Comparison of ENCODE assay signal across 1 cellular context in genomic region chr12:52945389-52946232, GRCh38.
TF ChIP-seq lines count a peak whose summit lies in the region.

No MANE protein-coding gene starts in this region.

TF ChIP-seq in A549, 52 proteins besides CTCF, POLR2A, EP300 and RAD21 (continued from another document):
- TF ChIP-seq BCL3 (IDR thresholded peaks at IDR 0.05) (no peak), USF2 (IDR thresholded peaks at IDR 0.05) (no peak), CBX2 (IDR thresholded peaks at IDR 0.05; ENCODE audit: borderline replicate concordance, low read depth) (no peak), GATA3 (IDR thresholded peaks at IDR 0.05; ENCODE audit: borderline replicate concordance) (peak; percentile 80), BHLHE40 (IDR thresholded peaks at IDR 0.05; ENCODE audit: low read depth, low read length) (no peak), RCOR1 (IDR thresholded peaks at IDR 0.05; ENCODE audit: low read depth, low read length) (no peak), JUNB (IDR thresholded peaks at IDR 0.05) (no peak), HEYL (CRISPR knock-in tag; IDR thresholded peaks at IDR 0.05) (peak; percentile 72; the same call in 1 of the 2 replicates), ZFP36 (IDR thresholded peaks at IDR 0.05; ENCODE audit: borderline replicate concordance, partially characterized antibody) (no peak), RARB (CRISPR knock-in tag; IDR thresholded peaks at IDR 0.05) (peak; percentile 14; the same call in 1 of the 2 replicates), ELK1 (IDR thresholded peaks at IDR 0.05; ENCODE audit: low read depth, low read length) (no peak), REST (IDR thresholded peaks at IDR 0.05) (no peak), NFE2L2 (conservative IDR thresholded peaks at IDR 0.05; ENCODE audit: low read length) (no peak), MYC (IDR thresholded peaks at IDR 0.05; ENCODE audit: borderline replicate concordance, low read length) (no peak), E2F6 (IDR thresholded peaks at IDR 0.05; ENCODE audit: borderline replicate concordance, low read depth) (peak; percentile 60; the same call in 1 of the 2 replicates), FOSB (CRISPR knock-in tag; IDR thresholded peaks at IDR 0.05) (peak; percentile 75; the same call in 1 of the 2 replicates), ATOH8 (CRISPR knock-in tag; IDR thresholded peaks at IDR 0.05; ENCODE audit: low read depth) (0 out of 2 replicates have a peak, but pooled peaks have one; percentile 42), MAFK (IDR thresholded peaks at IDR 0.05; ENCODE audit: partially characterized antibody) (no peak), FOSL2 (IDR thresholded peaks at IDR 0.05) (no peak), FOSL2 (CRISPR knock-in tag; IDR thresholded peaks at IDR 0.05) (no peak; the same call in 1 of the 2 replicates)
